2 cellular contexts compared by ENCODE assay signal in the genomic region with DNA sequence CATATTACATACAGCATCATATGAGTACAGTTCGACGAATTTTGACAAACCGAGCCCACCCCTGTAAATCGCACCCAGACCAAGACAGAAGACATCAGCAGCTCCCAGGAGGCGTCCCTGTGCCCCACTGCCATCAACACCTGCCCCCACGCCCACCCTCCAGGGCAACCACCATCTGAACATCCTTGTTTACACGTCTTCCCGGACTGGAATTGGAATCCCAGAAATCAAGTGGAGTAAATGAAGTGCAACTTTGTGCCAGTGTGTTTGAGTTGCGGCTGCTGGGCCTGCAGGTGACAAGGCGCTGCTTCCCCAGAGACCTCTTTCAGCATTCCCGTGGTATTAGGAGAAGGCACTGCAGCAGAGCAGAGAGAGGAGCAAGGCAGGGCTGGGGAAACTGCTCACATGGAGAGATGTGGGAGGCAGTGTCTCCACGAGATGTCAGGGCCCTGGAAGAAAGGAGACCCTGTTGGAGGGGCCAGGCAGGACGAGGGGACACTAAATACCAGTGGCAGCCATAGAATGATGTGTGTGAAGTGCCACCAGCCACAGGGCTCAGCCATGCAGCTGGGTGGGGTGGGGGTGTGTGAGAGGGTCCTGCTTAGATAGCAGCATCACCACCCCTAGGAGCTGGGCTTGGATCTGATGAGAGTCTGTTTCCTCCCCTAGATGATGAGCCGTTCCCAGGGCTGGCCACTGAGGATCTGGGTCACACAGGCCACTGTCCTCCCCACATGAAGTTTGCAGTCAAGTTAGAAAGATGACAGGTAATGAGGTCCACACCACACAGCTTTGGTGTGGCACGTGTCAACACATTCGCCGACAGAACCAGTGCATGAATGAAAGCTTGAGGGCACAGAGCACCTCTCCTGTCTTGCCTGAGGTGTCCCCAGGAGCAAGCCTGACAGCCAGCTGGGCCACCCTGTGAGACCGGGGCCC.
TF ChIP-seq lines count a peak whose summit lies in the region.

No MANE protein-coding gene starts in this region.

TF ChIP-seq in SK-N-SH, 30 proteins besides CTCF, POLR2A, EP300 and RAD21 (continued from another document):
- TF ChIP-seq GATA2 (CRISPR knock-in tag; IDR thresholded peaks at IDR 0.05) (no peak), GABPA (IDR thresholded peaks at IDR 0.05; ENCODE audit: low read depth) (no peak), TCF12 (IDR thresholded peaks at IDR 0.05) (no peak), RXRA (IDR thresholded peaks at IDR 0.05; ENCODE audit: borderline replicate concordance, low read depth) (no peak), EZH2phosphoT487 (IDR thresholded peaks at IDR 0.05; ENCODE audit: borderline replicate concordance, low read depth) (no peak)
- TF ChIP-seq, protein P1, sequence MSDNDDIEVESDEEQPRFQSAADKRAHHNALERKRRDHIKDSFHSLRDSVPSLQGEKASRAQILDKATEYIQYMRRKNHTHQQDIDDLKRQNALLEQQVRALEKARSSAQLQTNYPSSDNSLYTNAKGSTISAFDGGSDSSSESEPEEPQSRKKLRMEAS (IDR thresholded peaks at IDR 0.05; ENCODE audit: low read depth) = no peak
- TF ChIP-seq, protein P2, sequence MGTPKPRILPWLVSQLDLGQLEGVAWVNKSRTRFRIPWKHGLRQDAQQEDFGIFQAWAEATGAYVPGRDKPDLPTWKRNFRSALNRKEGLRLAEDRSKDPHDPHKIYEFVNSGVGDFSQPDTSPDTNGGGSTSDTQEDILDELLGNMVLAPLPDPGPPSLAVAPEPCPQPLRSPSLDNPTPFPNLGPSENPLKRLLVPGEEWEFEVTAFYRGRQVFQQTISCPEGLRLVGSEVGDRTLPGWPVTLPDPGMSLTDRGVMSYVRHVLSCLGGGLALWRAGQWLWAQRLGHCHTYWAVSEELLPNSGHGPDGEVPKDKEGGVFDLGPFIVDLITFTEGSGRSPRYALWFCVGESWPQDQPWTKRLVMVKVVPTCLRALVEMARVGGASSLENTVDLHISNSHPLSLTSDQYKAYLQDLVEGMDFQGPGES (IDR thresholded peaks at IDR 0.05; ENCODE audit: low read depth, low read length) = no peak

TF ChIP-seq in SK-N-SH treated with all-trans-retinoic acid at 6 μM for 48 hours, 23 proteins besides CTCF, POLR2A, EP300 and RAD21:
- TF ChIP-seq, protein P3, sequence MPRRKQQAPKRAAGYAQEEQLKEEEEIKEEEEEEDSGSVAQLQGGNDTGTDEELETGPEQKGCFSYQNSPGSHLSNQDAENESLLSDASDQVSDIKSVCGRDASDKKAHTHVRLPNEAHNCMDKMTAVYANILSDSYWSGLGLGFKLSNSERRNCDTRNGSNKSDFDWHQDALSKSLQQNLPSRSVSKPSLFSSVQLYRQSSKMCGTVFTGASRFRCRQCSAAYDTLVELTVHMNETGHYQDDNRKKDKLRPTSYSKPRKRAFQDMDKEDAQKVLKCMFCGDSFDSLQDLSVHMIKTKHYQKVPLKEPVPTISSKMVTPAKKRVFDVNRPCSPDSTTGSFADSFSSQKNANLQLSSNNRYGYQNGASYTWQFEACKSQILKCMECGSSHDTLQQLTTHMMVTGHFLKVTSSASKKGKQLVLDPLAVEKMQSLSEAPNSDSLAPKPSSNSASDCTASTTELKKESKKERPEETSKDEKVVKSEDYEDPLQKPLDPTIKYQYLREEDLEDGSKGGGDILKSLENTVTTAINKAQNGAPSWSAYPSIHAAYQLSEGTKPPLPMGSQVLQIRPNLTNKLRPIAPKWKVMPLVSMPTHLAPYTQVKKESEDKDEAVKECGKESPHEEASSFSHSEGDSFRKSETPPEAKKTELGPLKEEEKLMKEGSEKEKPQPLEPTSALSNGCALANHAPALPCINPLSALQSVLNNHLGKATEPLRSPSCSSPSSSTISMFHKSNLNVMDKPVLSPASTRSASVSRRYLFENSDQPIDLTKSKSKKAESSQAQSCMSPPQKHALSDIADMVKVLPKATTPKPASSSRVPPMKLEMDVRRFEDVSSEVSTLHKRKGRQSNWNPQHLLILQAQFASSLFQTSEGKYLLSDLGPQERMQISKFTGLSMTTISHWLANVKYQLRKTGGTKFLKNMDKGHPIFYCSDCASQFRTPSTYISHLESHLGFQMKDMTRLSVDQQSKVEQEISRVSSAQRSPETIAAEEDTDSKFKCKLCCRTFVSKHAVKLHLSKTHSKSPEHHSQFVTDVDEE (CRISPR knock-in tag; IDR thresholded peaks at IDR 0.05) = no peak
- TF ChIP-seq ARNTL (CRISPR knock-in tag; IDR thresholded peaks at IDR 0.05; ENCODE audit: borderline replicate concordance, low read depth) = no peak
- TF ChIP-seq, protein P4, sequence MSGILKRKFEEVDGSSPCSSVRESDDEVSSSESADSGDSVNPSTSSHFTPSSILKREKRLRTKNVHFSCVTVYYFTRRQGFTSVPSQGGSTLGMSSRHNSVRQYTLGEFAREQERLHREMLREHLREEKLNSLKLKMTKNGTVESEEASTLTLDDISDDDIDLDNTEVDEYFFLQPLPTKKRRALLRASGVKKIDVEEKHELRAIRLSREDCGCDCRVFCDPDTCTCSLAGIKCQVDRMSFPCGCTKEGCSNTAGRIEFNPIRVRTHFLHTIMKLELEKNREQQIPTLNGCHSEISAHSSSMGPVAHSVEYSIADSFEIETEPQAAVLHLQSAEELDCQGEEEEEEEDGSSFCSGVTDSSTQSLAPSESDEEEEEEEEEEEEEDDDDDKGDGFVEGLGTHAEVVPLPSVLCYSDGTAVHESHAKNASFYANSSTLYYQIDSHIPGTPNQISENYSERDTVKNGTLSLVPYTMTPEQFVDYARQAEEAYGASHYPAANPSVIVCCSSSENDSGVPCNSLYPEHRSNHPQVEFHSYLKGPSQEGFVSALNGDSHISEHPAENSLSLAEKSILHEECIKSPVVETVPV (CRISPR knock-in tag; IDR thresholded peaks at IDR 0.05) = no peak
- no peak for TF ChIP-seq RARB (CRISPR knock-in tag; IDR thresholded peaks at IDR 0.05)
- TF ChIP-seq, protein P5, sequence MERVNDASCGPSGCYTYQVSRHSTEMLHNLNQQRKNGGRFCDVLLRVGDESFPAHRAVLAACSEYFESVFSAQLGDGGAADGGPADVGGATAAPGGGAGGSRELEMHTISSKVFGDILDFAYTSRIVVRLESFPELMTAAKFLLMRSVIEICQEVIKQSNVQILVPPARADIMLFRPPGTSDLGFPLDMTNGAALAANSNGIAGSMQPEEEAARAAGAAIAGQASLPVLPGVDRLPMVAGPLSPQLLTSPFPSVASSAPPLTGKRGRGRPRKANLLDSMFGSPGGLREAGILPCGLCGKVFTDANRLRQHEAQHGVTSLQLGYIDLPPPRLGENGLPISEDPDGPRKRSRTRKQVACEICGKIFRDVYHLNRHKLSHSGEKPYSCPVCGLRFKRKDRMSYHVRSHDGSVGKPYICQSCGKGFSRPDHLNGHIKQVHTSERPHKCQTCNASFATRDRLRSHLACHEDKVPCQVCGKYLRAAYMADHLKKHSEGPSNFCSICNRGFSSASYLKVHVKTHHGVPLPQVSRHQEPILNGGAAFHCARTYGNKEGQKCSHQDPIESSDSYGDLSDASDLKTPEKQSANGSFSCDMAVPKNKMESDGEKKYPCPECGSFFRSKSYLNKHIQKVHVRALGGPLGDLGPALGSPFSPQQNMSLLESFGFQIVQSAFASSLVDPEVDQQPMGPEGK (CRISPR knock-in tag; IDR thresholded peaks at IDR 0.05; ENCODE audit: borderline replicate concordance) = no peak
- no peak for TF ChIP-seq TCF4 (CRISPR knock-in tag; IDR thresholded peaks at IDR 0.05; ENCODE audit: borderline replicate concordance)
- no peak for TF ChIP-seq ZFP3 (CRISPR knock-in tag; IDR thresholded peaks at IDR 0.05)
- TF ChIP-seq, protein P6, sequence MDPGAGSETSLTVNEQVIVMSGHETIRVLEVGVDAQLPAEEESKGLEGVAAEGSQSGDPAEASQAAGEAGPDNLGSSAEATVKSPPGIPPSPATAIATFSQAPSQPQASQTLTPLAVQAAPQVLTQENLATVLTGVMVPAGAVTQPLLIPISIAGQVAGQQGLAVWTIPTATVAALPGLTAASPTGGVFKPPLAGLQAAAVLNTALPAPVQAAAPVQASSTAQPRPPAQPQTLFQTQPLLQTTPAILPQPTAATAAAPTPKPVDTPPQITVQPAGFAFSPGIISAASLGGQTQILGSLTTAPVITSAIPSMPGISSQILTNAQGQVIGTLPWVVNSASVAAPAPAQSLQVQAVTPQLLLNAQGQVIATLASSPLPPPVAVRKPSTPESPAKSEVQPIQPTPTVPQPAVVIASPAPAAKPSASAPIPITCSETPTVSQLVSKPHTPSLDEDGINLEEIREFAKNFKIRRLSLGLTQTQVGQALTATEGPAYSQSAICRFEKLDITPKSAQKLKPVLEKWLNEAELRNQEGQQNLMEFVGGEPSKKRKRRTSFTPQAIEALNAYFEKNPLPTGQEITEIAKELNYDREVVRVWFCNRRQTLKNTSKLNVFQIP (CRISPR knock-in tag; IDR thresholded peaks at IDR 0.05; ENCODE audit: borderline replicate concordance, low read depth) = no peak
- TF ChIP-seq ZNF565 (CRISPR knock-in tag; conservative IDR thresholded peaks at IDR 0.05; ENCODE audit: low read depth) = no peak
- TF ChIP-seq ZNF8 (CRISPR knock-in tag; IDR thresholded peaks at IDR 0.05) = no peak
- no peak for TF ChIP-seq ZNF70 (CRISPR knock-in tag; IDR thresholded peaks at IDR 0.05)
- TF ChIP-seq GLIS3 (CRISPR knock-in tag; IDR thresholded peaks at IDR 0.05) = no peak
- TF ChIP-seq ZC3H10 (CRISPR knock-in tag; IDR thresholded peaks at IDR 0.05) = no peak
- TF ChIP-seq, protein P7, sequence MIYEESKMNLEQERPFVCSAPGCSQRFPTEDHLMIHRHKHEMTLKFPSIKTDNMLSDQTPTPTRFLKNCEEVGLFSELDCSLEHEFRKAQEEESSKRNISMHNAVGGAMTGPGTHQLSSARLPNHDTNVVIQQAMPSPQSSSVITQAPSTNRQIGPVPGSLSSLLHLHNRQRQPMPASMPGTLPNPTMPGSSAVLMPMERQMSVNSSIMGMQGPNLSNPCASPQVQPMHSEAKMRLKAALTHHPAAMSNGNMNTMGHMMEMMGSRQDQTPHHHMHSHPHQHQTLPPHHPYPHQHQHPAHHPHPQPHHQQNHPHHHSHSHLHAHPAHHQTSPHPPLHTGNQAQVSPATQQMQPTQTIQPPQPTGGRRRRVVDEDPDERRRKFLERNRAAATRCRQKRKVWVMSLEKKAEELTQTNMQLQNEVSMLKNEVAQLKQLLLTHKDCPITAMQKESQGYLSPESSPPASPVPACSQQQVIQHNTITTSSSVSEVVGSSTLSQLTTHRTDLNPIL (CRISPR knock-in tag; IDR thresholded peaks at IDR 0.05; ENCODE audit: low read depth) = no peak
- no peak for TF ChIP-seq ZFP30 (CRISPR knock-in tag; IDR thresholded peaks at IDR 0.05)
- no peak for TF ChIP-seq TOX (CRISPR knock-in tag; IDR thresholded peaks at IDR 0.05; ENCODE audit: borderline replicate concordance)
